In genomic region chr2:76437564-76437963, GRCh38 we compare ENCODE assay signal across 2 cellular contexts.
TF ChIP-seq lines count a peak whose summit lies in the region.

No MANE protein-coding gene starts in this region.

TF ChIP-seq in GM23338, 12 proteins besides CTCF, POLR2A, EP300 and RAD21 (continued from another document):
- no peak for TF ChIP-seq CREB1 (CRISPR knock-in tag; IDR thresholded peaks at IDR 0.05; ENCODE audit: low read depth)
- no peak for TF ChIP-seq EZH2 (IDR thresholded peaks at IDR 0.05; ENCODE audit: low read depth, unreplicated experiment)
- TF ChIP-seq JUNB (IDR thresholded peaks at IDR 0.05; ENCODE audit: unreplicated experiment), result no peak
- TF ChIP-seq ZNF331 (CRISPR knock-in tag; IDR thresholded peaks at IDR 0.05; ENCODE audit: low read depth), result no peak
- TF ChIP-seq REST (IDR thresholded peaks at IDR 0.05; ENCODE audit: unreplicated experiment), result no peak
- TF ChIP-seq NANOG (IDR thresholded peaks at IDR 0.05; ENCODE audit: borderline replicate concordance), result no peak
- no peak for TF ChIP-seq ZNF462 (CRISPR knock-in tag; IDR thresholded peaks at IDR 0.05)
- TF ChIP-seq ZNF114 (CRISPR knock-in tag; IDR thresholded peaks at IDR 0.05), result no peak

TF ChIP-seq in K562, 482 proteins besides CTCF, POLR2A, EP300 and RAD21 (continued from another document):
- TF ChIP-seq ZMIZ1 (IDR thresholded peaks at IDR 0.05; ENCODE audit: low read depth in 2 of 2, low read length in 2 of 2) (no peak), ATF4 (CRISPR knock-in tag; IDR thresholded peaks at IDR 0.05) (peak; percentile 75), TEAD1 (CRISPR knock-in tag; IDR thresholded peaks at IDR 0.05) (no peak), ZNF143 (CRISPR knock-in tag; IDR thresholded peaks at IDR 0.05) (no peak), ZNF274 (IDR thresholded peaks at IDR 0.05; ENCODE audit: borderline replicate concordance, low read depth, low read length) (no peak), ZNF696 (CRISPR knock-in tag; conservative IDR thresholded peaks at IDR 0.05) (no peak), OTX1 (CRISPR knock-in tag; IDR thresholded peaks at IDR 0.05) (no peak), CEBPG (CRISPR knock-in tag; IDR thresholded peaks at IDR 0.05) (no peak), CEBPG (tag; conservative IDR thresholded peaks at IDR 0.05 in 1 of 2, IDR thresholded peaks at IDR 0.05 in 1 of 2) (peak; percentile 50 to 61; a peak in 3 of 4 replicates), TSC22D4 (tag; IDR thresholded peaks at IDR 0.05) (no peak)
TF ChIP-seq in K562: peak in this region for 4.
